9 cellular contexts compared by ENCODE assay signal in the genomic region with DNA sequence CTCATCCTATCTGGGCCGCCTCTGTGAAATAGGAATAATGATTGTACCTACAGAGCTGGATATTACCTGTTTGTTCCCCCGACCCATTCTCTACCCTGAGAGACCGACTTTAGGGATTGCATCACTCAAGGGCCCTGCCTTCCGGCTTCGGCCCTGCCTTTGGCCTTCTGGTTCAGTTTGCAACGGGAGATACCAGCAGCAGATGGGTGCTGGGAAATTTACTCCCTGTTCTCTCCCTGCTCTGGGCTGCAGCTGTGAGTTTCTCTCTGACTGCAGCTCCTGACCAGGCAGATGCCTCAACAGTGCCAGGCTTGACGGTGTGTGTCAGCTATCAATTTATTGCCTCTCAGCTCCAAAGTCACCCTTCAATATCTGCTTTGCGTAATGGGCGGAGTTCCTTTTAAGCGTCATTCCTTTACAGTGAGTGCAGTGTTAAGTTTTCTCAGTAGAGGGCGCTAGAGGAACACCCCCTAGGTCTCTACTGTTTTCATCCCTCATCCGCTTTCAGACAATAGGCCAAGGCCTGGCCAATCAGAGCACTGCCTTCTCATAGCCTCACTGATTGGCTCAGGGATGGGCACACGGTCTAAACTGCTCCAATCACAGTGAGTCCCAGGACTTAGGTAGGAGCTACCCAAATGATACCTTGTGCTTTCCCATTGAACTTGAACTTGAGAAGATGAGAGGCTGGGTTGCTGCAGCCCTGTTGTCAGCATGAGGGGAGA. TPM values are rescaled to one million over a fixed set of nuclear protein-coding genes. Genes with fewer than 3 reads are reported as not detected.
DNase-seq lines count a peak whose midpoint lies in the region; ATAC-seq, FAIRE-seq and TF ChIP-seq lines count a peak whose summit lies in the region.
"Had no signal": no experiment of that assay in that cellular context is flagged by ENCODE, and none has a peak within 500 bp of the region (broad histone marks: within the 10 kb centered on the region; RNA-seq: fewer than 3 reads in every experiment).

No MANE protein-coding gene starts in this region.

- peak in 6 of 7 experiments; percentile 16 to 49 (median 34) for TF ChIP-seq CTCF in body of pancreas (IDR thresholded peaks at IDR 0.05)
- TF ChIP-seq CTCF in keratinocyte (optimal IDR thresholded peaks at IDR 0.05 in 1 of 3, IDR thresholded peaks at IDR 0.05 in 1 of 3, conservative IDR thresholded peaks at IDR 0.05 in 1 of 3; ENCODE audit: extremely low read depth in 1 of 3, insufficient read depth in 2 of 3, low read length in 3 of 3): peak; percentile 70 to 94 (median 92)

- H3K4me3 ChIP-seq in HUES64 (ENCODE audit: low read length) (peak overlapping the region; percentile 11; the same call in 1 of the 2 replicates), body of pancreas (no peak overlapping the region), keratinocyte (ENCODE audit: control insufficient read depth in 2 of 3, extremely low read depth in 1 of 3, insufficient read depth in 2 of 3, low read depth in 1 of 3, low read length in 3 of 3) (peak overlapping the region in 2 of 3 experiments; percentile 47 to 55)

- no peaks in the 10 kb centered on the region for H3K79me2 ChIP-seq in keratinocyte (ENCODE audit: control insufficient read depth, insufficient read depth, low read length)

- no peaks in the 10 kb centered on the region for H3K27me3 ChIP-seq in HUES64 (ENCODE audit: insufficient read depth, low read length)
- H3K27me3 ChIP-seq in body of pancreas: no peaks in the 10 kb centered on the region
- H3K27me3 ChIP-seq in keratinocyte (ENCODE audit: control insufficient read depth, extremely low read depth, insufficient read depth, low read length): no peaks in the 10 kb centered on the region

- H3K9me3 Mint-ChIP-seq in stimulated activated naive CD8-positive, alpha-beta T cell treated with anti-CD3 and anti-CD28 coated beads, Interleukin-15, Interleukin-2, amounts not matched to agents 100 ng/mL and 50 ng/mL, for 24 hours: no peaks in the 10 kb centered on the region
- H3K9me3 Mint-ChIP-seq: IgD-negative memory B cell had no signal

- H3K27me3 Mint-ChIP-seq in stimulated activated naive CD8-positive, alpha-beta T cell treated with anti-CD3 and anti-CD28 coated beads, Interleukin-15, Interleukin-2, amounts not matched to agents 100 ng/mL and 50 ng/mL, for 24 hours: no peaks in the 10 kb centered on the region

- dilution Hi-C loops in keratinocyte (cut with MboI; ENCODE audit: extremely low pct_ligation_motif_present, low sequenced_read_pairs): no loop called here

- H3K4me1 Mint-ChIP-seq in stimulated activated naive CD8-positive, alpha-beta T cell treated with anti-CD3 and anti-CD28 coated beads, Interleukin-15, Interleukin-2, amounts not matched to agents 100 ng/mL and 50 ng/mL, for 24 hours (ENCODE audit: low read depth): no peaks in the 10 kb centered on the region

- peak overlapping the region; percentile 85 for H3K4me2 ChIP-seq in keratinocyte (ENCODE audit: control insufficient read depth, extremely low read depth, insufficient read depth, low read depth, low read length)

- H3K36me3 ChIP-seq in HUES64 (ENCODE audit: insufficient read depth, low read length): no peaks in the 10 kb centered on the region
- no peaks in the 10 kb centered on the region for H3K36me3 ChIP-seq in body of pancreas (replicated peaks in 1 of 2; ENCODE audit: insufficient read depth in 1 of 2, low read depth in 2 of 2)
- H3K36me3 ChIP-seq in keratinocyte (ENCODE audit: control insufficient read depth in 2 of 2, extremely low read depth in 1 of 2, insufficient read depth in 2 of 2, low read length in 2 of 2): no peaks in the 10 kb centered on the region

- H3K4me3 Mint-ChIP-seq in stimulated activated naive CD8-positive, alpha-beta T cell treated with anti-CD3 and anti-CD28 coated beads, Interleukin-15, Interleukin-2, amounts not matched to agents 100 ng/mL and 50 ng/mL, for 24 hours: no peak overlapping the region

- DNase-seq in AG20443 (ENCODE audit: low spot score) (peak; percentile 77), GM12891 (ENCODE audit: insufficient read length, low spot score) (peak; percentile 48), OCI-M1 (lab: John Stamatoyannopoulos, UW) (peak; percentile 84), body of pancreas (peak in 1 of 4 donors; percentile 20), keratinocyte (ENCODE audit: low read depth, low spot score) (peak; percentile 87)

- ATAC-seq in body of pancreas: peak; percentile 48
- ATAC-seq in GM21786 (IDR thresholded peaks at IDR 0.05; ENCODE audit: unreplicated experiment): no peak

- no peaks in the 10 kb centered on the region for H4K20me1 ChIP-seq in keratinocyte (ENCODE audit: control insufficient read depth, extremely low read depth, insufficient read depth, low read length)

- WGBS in HUES64: 32% methylated on average over 13 of the region's 13 CpGs
- 24 to 30% methylated on average over 12 to 13 of the region's 13 CpGs for WGBS in body of pancreas, 2 donors

- TF ChIP-seq POLR2A in GM12891 (IDR thresholded peaks at IDR 0.05; ENCODE audit: low read depth, low read length): no peak
- no peak for TF ChIP-seq POLR2A in body of pancreas (IDR thresholded peaks at IDR 0.05)

- H3K9me1 ChIP-seq in keratinocyte (ENCODE audit: control insufficient read depth, extremely low read depth, insufficient read depth, low read length): no peaks in the 10 kb centered on the region

- H3K9me3 ChIP-seq in HUES64 (ENCODE audit: insufficient read depth, low read depth, low read length) (0 out of 2 replicates have a peak, but pooled peaks cover 3% of the 10 kb centered on the region), body of pancreas (no peaks in the 10 kb centered on the region), keratinocyte (ENCODE audit: control insufficient read depth, low read depth, low read length) (no peaks in the 10 kb centered on the region)

- intact Hi-C loops in body of pancreas (cut with DNase I): loop anchor here (5.0 kb wide), 1 partner anchor 314 kb away; no protein-coding TSS in a partner anchor

- peak overlapping the region; percentile 91 for H2AFZ ChIP-seq in keratinocyte (ENCODE audit: control insufficient read depth, low read length)

- peak overlapping the region; percentile 51 for H3K9ac ChIP-seq in HUES64 (ENCODE audit: low read depth, low read length)
- peak overlapping the region; percentile 53 for H3K9ac ChIP-seq in keratinocyte (ENCODE audit: control insufficient read depth, extremely low read depth, insufficient read depth, low read length)

- no peaks in the 10 kb centered on the region for H3K36me3 Mint-ChIP-seq in stimulated activated naive CD8-positive, alpha-beta T cell treated with anti-CD3 and anti-CD28 coated beads, Interleukin-15, Interleukin-2, amounts not matched to agents 100 ng/mL and 50 ng/mL, for 24 hours (ENCODE audit: low read depth)
- H3K36me3 Mint-ChIP-seq: IgD-negative memory B cell had no signal

- H3K27ac ChIP-seq in HUES64 (ENCODE audit: low read depth, low read length) (peak overlapping the region; percentile 87), body of pancreas (no peak overlapping the region), keratinocyte (ENCODE audit: control insufficient read depth, insufficient read depth, low read length) (peak overlapping the region; percentile 76)

- peak overlapping the region; percentile 42 for H3K27ac Mint-ChIP-seq in stimulated activated naive CD8-positive, alpha-beta T cell treated with anti-CD3 and anti-CD28 coated beads, Interleukin-15, Interleukin-2, amounts not matched to agents 100 ng/mL and 50 ng/mL, for 24 hours
- H3K27ac Mint-ChIP-seq: IgD-negative memory B cell had no signal

- FAIRE-seq in GM12891 (lab: Jason Lieb, UNC) (no peak), keratinocyte (lab: Jason Lieb, UNC) (peak; percentile 91)

- peaks cover 20% of the 10 kb centered on the region for H3K4me1 ChIP-seq in HUES64 (ENCODE audit: insufficient read depth, low read length)
- no peaks in the 10 kb centered on the region for H3K4me1 ChIP-seq in body of pancreas
- peaks cover 18% of the 10 kb centered on the region for H3K4me1 ChIP-seq in keratinocyte (ENCODE audit: control insufficient read depth, extremely low read depth, insufficient read depth, low read length)

TF ChIP-seq in GM12891, 5 proteins besides CTCF, POLR2A, EP300 and RAD21 (continues in another document):
- TF ChIP-seq SPI1 (IDR thresholded peaks at IDR 0.05; ENCODE audit: low read depth, low read length): no peak

RNA-seq across cellular contexts. Expression of a gene that starts 30.0 kb away (rescaled TPM):
- polyA plus RNA-seq in GM12891 (2012; ENCODE audit: low read depth, missing spikeins): 0.12 TPM
- 18.1 TPM for polyA plus RNA-seq in HUES64 (2013, experiment 1 of 2)
- polyA plus RNA-seq in HUES64 (2013, experiment 2 of 2): 19.7 TPM
- 1 to 10 TPM; 4.9 to 6.2 TPM for total RNA-seq in body of pancreas
- polyA plus RNA-seq in keratinocyte: 2.3 to 4.6 TPM (median 2.5 TPM) in 3 replicates
- 12.0 TPM for polyA plus RNA-seq in keratinocyte (2011; ENCODE audit: low read depth)
- polyA plus RNA-seq in keratinocyte (2011; cell fraction: cytosol; rRNA removed): 3.1 and 4.9 TPM in 2 replicates
- polyA plus RNA-seq in keratinocyte (2011; cell fraction: nucleus; rRNA removed): 3.8 and 4.3 TPM in 2 replicates
- 2.7 and 24.5 TPM in 2 replicates for polyA plus RNA-seq in keratinocyte (2012; ENCODE audit: low replicate concordance)
- polyA minus RNA-seq in keratinocyte: 1.7 to 3.1 TPM (median 3.0 TPM) in 3 replicates
- polyA minus RNA-seq in keratinocyte (2011; cell fraction: cytosol; rRNA and poly(A)+ RNA removed): 11.9 TPM
- 1.5 and 3.2 TPM in 2 replicates for polyA minus RNA-seq in keratinocyte (2011; cell fraction: nucleus; rRNA and poly(A)+ RNA removed)

RNA-seq across cellular contexts. Expression of a gene that starts 34.3 kb away (rescaled TPM):
- polyA plus RNA-seq in GM12891 (2012; ENCODE audit: low read depth, missing spikeins): 1.6 TPM
- polyA plus RNA-seq in HUES64 (2013, experiment 1 of 2): 5.9 TPM
- polyA plus RNA-seq in HUES64 (2013, experiment 2 of 2): 5.9 TPM
- 1 to 10 TPM; 2.9 to 3.0 TPM for total RNA-seq in body of pancreas
- 4.0 to 5.8 TPM (median 4.5 TPM) in 3 replicates for polyA plus RNA-seq in keratinocyte
- polyA plus RNA-seq in keratinocyte (2011; ENCODE audit: low read depth): 1.1 TPM
- polyA plus RNA-seq in keratinocyte (2011; cell fraction: cytosol; rRNA removed): 3.1 and 3.4 TPM in 2 replicates
- polyA plus RNA-seq in keratinocyte (2011; cell fraction: nucleus; rRNA removed): 4.7 and 5.6 TPM in 2 replicates
- polyA plus RNA-seq in keratinocyte (2012; ENCODE audit: low replicate concordance): 2.8 and 5.2 TPM in 2 replicates
- 6.3 to 10.3 TPM (median 7.0 TPM) in 3 replicates for polyA minus RNA-seq in keratinocyte
- polyA minus RNA-seq in keratinocyte (2011; cell fraction: cytosol; rRNA and poly(A)+ RNA removed): 8.2 TPM
- polyA minus RNA-seq in keratinocyte (2011; cell fraction: nucleus; rRNA and poly(A)+ RNA removed): 7.5 and 8.1 TPM in 2 replicates

RNA-seq across cellular contexts. Expression of a gene that starts 34.6 kb away (rescaled TPM):
- 54.4 TPM for polyA plus RNA-seq in GM12891 (2012; ENCODE audit: low read depth, missing spikeins)
- 68.2 TPM for polyA plus RNA-seq in HUES64 (2013, experiment 1 of 2)
- 72.0 TPM for polyA plus RNA-seq in HUES64 (2013, experiment 2 of 2)
- 10 to 100 TPM; 18.1 to 32.7 TPM for total RNA-seq in body of pancreas
- polyA plus RNA-seq in keratinocyte: 57.2 to 99.4 TPM (median 78.0 TPM) in 3 replicates
- polyA plus RNA-seq in keratinocyte (2011; ENCODE audit: low read depth): 54.8 TPM
- polyA plus RNA-seq in keratinocyte (2011; cell fraction: cytosol; rRNA removed): 52.2 and 67.8 TPM in 2 replicates
- 56.3 and 100 TPM in 2 replicates for polyA plus RNA-seq in keratinocyte (2011; cell fraction: nucleus; rRNA removed)
- polyA plus RNA-seq in keratinocyte (2012; ENCODE audit: low replicate concordance): 64.9 and 71.9 TPM in 2 replicates
- polyA minus RNA-seq in keratinocyte: 4.3 to 21.9 TPM (median 14.2 TPM) in 3 replicates
- 26.7 TPM for polyA minus RNA-seq in keratinocyte (2011; cell fraction: cytosol; rRNA and poly(A)+ RNA removed)
- polyA minus RNA-seq in keratinocyte (2011; cell fraction: nucleus; rRNA and poly(A)+ RNA removed): 16.5 and 22.0 TPM in 2 replicates

Comparison
In these comparisons a context has a peak if more than half of its experiments do, and no peak if none do; other contexts are left out.
1. H3K27ac ChIP-seq: peak in HUES64 (single experiment) and keratinocyte (single experiment); none in body of pancreas (0 of 4).
2. H3K4me3 ChIP-seq: peak in HUES64 (single experiment) and keratinocyte (2 of 3); none in body of pancreas (0 of 2).